13 cellular contexts compared by ENCODE assay signal in the genomic region with DNA sequence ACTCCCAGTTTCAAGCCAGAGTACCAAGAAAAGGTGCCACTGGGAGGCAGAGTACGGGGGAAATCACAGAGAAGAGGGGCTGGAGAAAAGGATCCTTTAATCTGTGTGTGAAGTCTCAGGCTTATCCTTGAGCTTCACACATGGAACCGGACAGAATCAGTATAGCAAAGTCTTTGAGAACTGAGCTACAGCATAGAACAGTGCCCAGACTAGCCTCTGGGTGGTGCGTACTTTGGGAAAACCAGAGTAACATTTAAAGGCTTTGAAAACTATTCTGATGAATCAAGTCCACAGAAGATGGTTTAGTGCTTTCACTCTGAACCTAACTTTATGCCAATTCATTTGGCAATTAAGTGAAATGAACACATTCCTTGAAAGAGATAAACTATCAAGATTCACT.
A peak's percentile ranks its signal among the peaks of the same experiment; 100 is the strongest.
DNase-seq lines count a peak whose midpoint lies in the region; ATAC-seq and TF ChIP-seq lines count a peak whose summit lies in the region.
"Had no signal": no experiment of that assay in that cellular context is flagged by ENCODE, and none has a peak within 500 bp of the region (broad histone marks: within the 10 kb centered on the region; RNA-seq: fewer than 3 reads in every experiment).

No MANE protein-coding gene starts in this region.

- no peak overlapping the region for H3K4me3 Mint-ChIP-seq in endothelial cell (ENCODE audit: unreplicated experiment)
- no peak overlapping the region for H3K4me3 Mint-ChIP-seq in neural crest cell
- H3K4me3 Mint-ChIP-seq: activated T-cell treated with anti-CD3 and anti-CD28 coated beads, Interleukin-2, amount 50 U/mL, for 4 hours had no signal

- H3K9me2 ChIP-seq in GM23248 (ENCODE audit: insufficient read depth) = no peaks in the 10 kb centered on the region

- no peak overlapping the region for H3K4me3 ChIP-seq in GM23248
- H3K4me3 ChIP-seq: body of pancreas, lung had no signal

- peaks cover 22% of the 10 kb centered on the region for H3K4me1 ChIP-seq in GM23248 (ENCODE audit: insufficient read depth)
- H3K4me1 ChIP-seq: body of pancreas had no signal

- no peak for TF ChIP-seq CTCF in endothelial cell (IDR thresholded peaks at IDR 0.05; ENCODE audit: unreplicated experiment)
- peak; percentile 28 for TF ChIP-seq CTCF in neural crest cell (conservative IDR thresholded peaks at IDR 0.05)

- no peaks in the 10 kb centered on the region for H3K36me3 ChIP-seq in GM23248 (ENCODE audit: low read depth)

- in situ Hi-C loops in GM23248 (cut with MboI) = no loop called here

- H3F3A ChIP-seq in GM23248 (ENCODE audit: insufficient read depth) = peaks cover 17% of the 10 kb centered on the region

- no peaks in the 10 kb centered on the region for H3K79me2 ChIP-seq in GM23248 (ENCODE audit: insufficient read depth)

- no peak overlapping the region for H3K9ac ChIP-seq in GM23248

- peak; percentile 44 for DNase-seq in GM23248
- peak; percentile 22 for DNase-seq in RKO (ENCODE audit: low spot score)
- no peak for DNase-seq in endothelial cell (ENCODE audit: low spot score)
- DNase-seq in neural crest cell (ENCODE audit: low read depth, low spot score) = no peak
- DNase-seq in HuH-7 (ENCODE audit: low spot score) = no peak
- DNase-seq: activated T-cell treated with anti-CD3 and anti-CD28 coated beads, Interleukin-2, amount 50 U/mL, for 4 hours; body of pancreas; DMS79 treated with DMSO at 0.1 percent for 48 hours; NCI-H2107; stimulated activated naive CD8-positive, alpha-beta T cell treated with anti-CD3 and anti-CD28 coated beads, Interleukin-15, Interleukin-2, amounts not matched to agents 100 U/mL and 50 U/mL, for 24 hours had no signal

- H3K27ac ChIP-seq in GM23248 = no peak overlapping the region
- H3K27ac ChIP-seq: body of pancreas had no signal

- no peaks in the 10 kb centered on the region for H4K20me1 ChIP-seq in GM23248 (ENCODE audit: insufficient read depth)

- ATAC-seq in GM21717 (IDR thresholded peaks at IDR 0.05; ENCODE audit: unreplicated experiment) (no peak), GM21737 (IDR thresholded peaks at IDR 0.05; ENCODE audit: unreplicated experiment) (no peak)
- ATAC-seq: activated T-cell treated with anti-CD3 and anti-CD28 coated beads, Interleukin-2, amount 50 U/mL, for 4 hours; body of pancreas; stimulated activated naive CD8-positive, alpha-beta T cell treated with anti-CD3 and anti-CD28 coated beads, Interleukin-15, Interleukin-2, amounts not matched to agents 100 U/mL and 50 U/mL, for 24 hours had no signal

- no peak overlapping the region for H3K4me2 ChIP-seq in GM23248 (ENCODE audit: unreplicated experiment)

- H3K9me3 Mint-ChIP-seq in endothelial cell (ENCODE audit: unreplicated experiment) (no peaks in the 10 kb centered on the region), neural crest cell (peaks cover 12% of the 10 kb centered on the region)

- 0 out of 2 replicates have a peak overlapping the region, but pooled peaks have one; percentile 4 for H2AFZ ChIP-seq in GM23248

- no peaks in the 10 kb centered on the region for H3K27me3 ChIP-seq in GM23248 (replicated peaks; ENCODE audit: insufficient read depth)
- H3K27me3 ChIP-seq: body of pancreas had no signal

- H3K27ac Mint-ChIP-seq in endothelial cell (ENCODE audit: unreplicated experiment) (peak overlapping the region; percentile 34), neural crest cell (ENCODE audit: unreplicated experiment) (no peak overlapping the region)

- H3K27me3 Mint-ChIP-seq in endothelial cell (ENCODE audit: unreplicated experiment) = no peaks in the 10 kb centered on the region
- H3K27me3 Mint-ChIP-seq in neural crest cell (ENCODE audit: low read depth) = no peaks in the 10 kb centered on the region

- 70 to 79% methylated on average over 3 of the region's 3 CpGs for WGBS in GM23248 (ENCODE audit: low coverage in 1 of 2, low lambda C conversion rate in 2 of 2, missing lambda C conversion rate in 2 of 2), 2 experiments

- H3K4me1 Mint-ChIP-seq in endothelial cell (ENCODE audit: unreplicated experiment) (peaks cover 6% of the 10 kb centered on the region), neural crest cell (no peaks in the 10 kb centered on the region)

- H3K9me3 ChIP-seq in GM23248 (ENCODE audit: low read depth) = no peaks in the 10 kb centered on the region

- peaks cover 9% of the 10 kb centered on the region for H3K36me3 Mint-ChIP-seq in endothelial cell (ENCODE audit: low read depth, unreplicated experiment)
- H3K36me3 Mint-ChIP-seq in neural crest cell (ENCODE audit: low read depth) = peaks cover 11% of the 10 kb centered on the region

Comparison
In these comparisons a context has a peak if more than half of its experiments do, and no peak if none do; other contexts are left out.
1. DNase-seq: peak in GM23248 (single experiment) and RKO (single experiment); none in endothelial cell (single experiment), neural crest cell (single experiment) and HuH-7 (single experiment).